9 cellular contexts compared by ENCODE assay signal in the genomic region with DNA sequence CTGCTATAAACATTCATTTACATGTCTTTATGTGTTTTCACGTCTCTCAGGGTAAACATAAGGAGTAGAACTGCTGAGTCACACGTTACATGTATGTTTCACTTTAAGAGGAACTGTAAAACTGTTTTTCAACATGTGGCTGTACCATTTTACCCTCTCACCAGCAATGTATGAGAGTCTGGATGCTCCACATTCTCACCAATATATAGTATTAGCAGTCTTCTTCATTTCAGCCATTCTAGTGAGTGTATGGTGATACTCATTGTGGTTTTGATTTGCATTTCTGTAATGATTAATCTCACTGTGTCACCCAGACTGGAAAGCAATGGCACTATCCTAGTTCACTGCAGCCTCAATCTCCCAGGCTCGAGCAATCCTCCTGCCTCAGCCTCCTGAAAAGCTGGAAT. TPM values are rescaled to one million over a fixed set of nuclear protein-coding genes. Genes with fewer than 3 reads are reported as not detected.
DNase-seq lines count a peak whose midpoint lies in the region; ATAC-seq and TF ChIP-seq lines count a peak whose summit lies in the region.
"Had no signal": no experiment of that assay in that cellular context is flagged by ENCODE, and none has a peak within 500 bp of the region (broad histone marks: within the 10 kb centered on the region; RNA-seq: fewer than 3 reads in every experiment).

No MANE protein-coding gene starts in this region.

- no peaks in the 10 kb centered on the region for H3K9me3 Mint-ChIP-seq in HFFc6

- peaks cover 11% of the 10 kb centered on the region for H3K36me3 Mint-ChIP-seq in HFFc6 (ENCODE audit: low read depth)

- DNase-seq in kidney tubule cell (ENCODE audit: low spot score) (peak; percentile 53), HFFc6 (no peak)
- no peak for DNase-seq in central memory CD4-positive, alpha-beta T cell
- DNase-seq in activated CD4-positive, alpha-beta T cell treated with anti-CD3 and anti-CD28 coated beads, Interleukin-2, amount 50 U/mL, for 1 hour = no peak
- DNase-seq in stimulated activated CD4-positive, alpha-beta T cell treated with anti-CD3 and anti-CD28 coated beads, Interleukin-4, amount 100 ng/mL, for 4 hours = no peak
- DNase-seq: NCI-H510A had no signal

- H3K4me3 Mint-ChIP-seq in HFFc6 = no peak overlapping the region

- ATAC-seq in GM18867 (IDR thresholded peaks at IDR 0.05; ENCODE audit: unreplicated experiment) (peak; percentile 94), GM21619 (IDR thresholded peaks at IDR 0.05; ENCODE audit: unreplicated experiment) (peak; percentile 97), HG03439 (IDR thresholded peaks at IDR 0.05; ENCODE audit: unreplicated experiment) (peak; percentile 86)

- no peak overlapping the region for H3K27ac Mint-ChIP-seq in HFFc6

- H3K4me1 Mint-ChIP-seq in HFFc6 (ENCODE audit: low read depth) = no peaks in the 10 kb centered on the region

- no peak for TF ChIP-seq CTCF in HFFc6 (IDR thresholded peaks at IDR 0.05)

- H3K27me3 Mint-ChIP-seq in HFFc6 (ENCODE audit: insufficient read depth) = no peaks in the 10 kb centered on the region

RNA-seq across cellular contexts. Expression of gene PHC3, which starts 37.1 kb away (rescaled TPM):
- total RNA-seq in HFFc6 (2021; fragmentation: NEBNext Ultra II Directional; extraction: Animal tissue kit (Norgen Biotek cat#: 25700)) = 10 to 100 TPM; 38.8 to 61.3 (median 55.7) TPM
